Comparison of ENCODE assay signal across 13 cellular contexts in genomic region chr9:129052592-129052991, GRCh38. TPM values are rescaled to one million over a fixed set of nuclear protein-coding genes. Genes with fewer than 3 reads are reported as not detected.
DNase-seq lines count a peak whose midpoint lies in the region; ATAC-seq and TF ChIP-seq lines count a peak whose summit lies in the region.
"Had no signal": no experiment of that assay in that cellular context is flagged by ENCODE, and none has a peak within 500 bp of the region (broad histone marks: within the 10 kb centered on the region; RNA-seq: fewer than 3 reads in every experiment).

No MANE protein-coding gene starts in this region.

- peak; percentile 42 for DNase-seq in COR-L47 (lab: John Stamatoyannopoulos, UW)
- DNase-seq in NCI-H2029 treated with DMSO at 0.1 percent for 48 hours (lab: John Stamatoyannopoulos, UW) = peak; percentile 67
- peak; percentile 95 to 98 (median 97) for DNase-seq in mucosa of descending colon
- DNase-seq in natural killer cell = no peak
- DNase-seq in NCI-H146 (lab: John Stamatoyannopoulos, UW) = no peak
- DNase-seq: AML-193, amygdala, NCI-H187 treated with DMSO at 0.1 percent for 48 hours, RPMI8226 had no signal

- ATAC-seq in mucosa of descending colon (peak; percentile 96), natural killer cell (no peak), HG03571 (IDR thresholded peaks at IDR 0.05; ENCODE audit: unreplicated experiment) (no peak), SK-N-SH treated with all-trans-retinoic acid at 6 μM for 48 hours (no peak)

- no peaks in the 10 kb centered on the region for H3K9me3 Mint-ChIP-seq in natural killer cell

- no peaks in the 10 kb centered on the region for H3K9me3 ChIP-seq in duodenal mucosa (ENCODE audit: control insufficient read depth in 1 of 2, low read length in 2 of 2)
- H3K9me3 ChIP-seq in mucosa of descending colon = no peaks in the 10 kb centered on the region

- H3K27ac Mint-ChIP-seq in natural killer cell = no peak overlapping the region

- H3K36me3 ChIP-seq in duodenal mucosa (ENCODE audit: control insufficient read depth in 1 of 2, insufficient read depth in 2 of 2, low read length in 2 of 2) (peaks cover 19 to 43% of the 10 kb centered on the region in 2 donors), mucosa of descending colon (ENCODE audit: low read depth) (peaks cover 5% of the 10 kb centered on the region)

- H3K4me1 Mint-ChIP-seq in natural killer cell = no peaks in the 10 kb centered on the region

- H3K9ac ChIP-seq in duodenal mucosa (ENCODE audit: low read depth in 1 of 2, low read length in 2 of 2) = peak overlapping the region; percentile 4 to 21

- peak overlapping the region; percentile 65 for H3K27ac ChIP-seq in duodenal mucosa (ENCODE audit: low read depth, low read length)

- TF ChIP-seq CTCF in mucosa of descending colon (IDR thresholded peaks at IDR 0.05) (no peak), natural killer cell (IDR thresholded peaks at IDR 0.05) (no peak)

- no peaks in the 10 kb centered on the region for H3K27me3 ChIP-seq in duodenal mucosa (ENCODE audit: control insufficient read depth in 1 of 2, insufficient read depth in 2 of 2, low read length in 2 of 2)

- H3K36me3 Mint-ChIP-seq in natural killer cell = no peaks in the 10 kb centered on the region

- intact Hi-C loops in mucosa of descending colon (cut with DNase I, micrococcal nuclease) = no loop called here
- intact Hi-C loops in natural killer cell (cut with micrococcal nuclease) = no loop called here

- no peaks in the 10 kb centered on the region for H3K27me3 Mint-ChIP-seq in natural killer cell (ENCODE audit: low read depth in 2 of 2)

- H3K4me3 ChIP-seq in duodenal mucosa (ENCODE audit: low read depth in 1 of 2, low read length in 2 of 2) = no peak overlapping the region
- no peak overlapping the region for H3K4me3 ChIP-seq in mucosa of descending colon
- H3K4me3 ChIP-seq: skin epidermis had no signal

- H3K4me3 Mint-ChIP-seq in natural killer cell = no peak overlapping the region

- H3K4me1 ChIP-seq in duodenal mucosa (ENCODE audit: control insufficient read depth in 1 of 2, insufficient read depth in 2 of 2, low read length in 2 of 2) (peaks cover 4 to 8% of the 10 kb centered on the region in 2 donors), mucosa of descending colon (ENCODE audit: low read depth) (peaks cover 10% of the 10 kb centered on the region)

TF ChIP-seq in SK-N-SH treated with all-trans-retinoic acid at 6 μM for 48 hours, 23 proteins besides CTCF, POLR2A, EP300 and RAD21:
- no peak for TF ChIP-seq CSDC2 (CRISPR knock-in tag; IDR thresholded peaks at IDR 0.05)
- TF ChIP-seq ZFP3 (CRISPR knock-in tag; IDR thresholded peaks at IDR 0.05) = no peak
- no peak for TF ChIP-seq ZNF8 (CRISPR knock-in tag; IDR thresholded peaks at IDR 0.05)
- TF ChIP-seq ZFP30 (CRISPR knock-in tag; IDR thresholded peaks at IDR 0.05) = no peak
- TF ChIP-seq, protein P1, sequence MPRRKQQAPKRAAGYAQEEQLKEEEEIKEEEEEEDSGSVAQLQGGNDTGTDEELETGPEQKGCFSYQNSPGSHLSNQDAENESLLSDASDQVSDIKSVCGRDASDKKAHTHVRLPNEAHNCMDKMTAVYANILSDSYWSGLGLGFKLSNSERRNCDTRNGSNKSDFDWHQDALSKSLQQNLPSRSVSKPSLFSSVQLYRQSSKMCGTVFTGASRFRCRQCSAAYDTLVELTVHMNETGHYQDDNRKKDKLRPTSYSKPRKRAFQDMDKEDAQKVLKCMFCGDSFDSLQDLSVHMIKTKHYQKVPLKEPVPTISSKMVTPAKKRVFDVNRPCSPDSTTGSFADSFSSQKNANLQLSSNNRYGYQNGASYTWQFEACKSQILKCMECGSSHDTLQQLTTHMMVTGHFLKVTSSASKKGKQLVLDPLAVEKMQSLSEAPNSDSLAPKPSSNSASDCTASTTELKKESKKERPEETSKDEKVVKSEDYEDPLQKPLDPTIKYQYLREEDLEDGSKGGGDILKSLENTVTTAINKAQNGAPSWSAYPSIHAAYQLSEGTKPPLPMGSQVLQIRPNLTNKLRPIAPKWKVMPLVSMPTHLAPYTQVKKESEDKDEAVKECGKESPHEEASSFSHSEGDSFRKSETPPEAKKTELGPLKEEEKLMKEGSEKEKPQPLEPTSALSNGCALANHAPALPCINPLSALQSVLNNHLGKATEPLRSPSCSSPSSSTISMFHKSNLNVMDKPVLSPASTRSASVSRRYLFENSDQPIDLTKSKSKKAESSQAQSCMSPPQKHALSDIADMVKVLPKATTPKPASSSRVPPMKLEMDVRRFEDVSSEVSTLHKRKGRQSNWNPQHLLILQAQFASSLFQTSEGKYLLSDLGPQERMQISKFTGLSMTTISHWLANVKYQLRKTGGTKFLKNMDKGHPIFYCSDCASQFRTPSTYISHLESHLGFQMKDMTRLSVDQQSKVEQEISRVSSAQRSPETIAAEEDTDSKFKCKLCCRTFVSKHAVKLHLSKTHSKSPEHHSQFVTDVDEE (CRISPR knock-in tag; IDR thresholded peaks at IDR 0.05) = no peak

RNA-seq across cellular contexts. Expression of gene MIGA2, which starts 16.2 kb away (rescaled TPM):
- total RNA-seq in mucosa of descending colon (10 to 100 TPM; 56.2 to 89.4 (median 57.1) TPM), natural killer cell (10 to 100 TPM; 67.3 to 77.9 (median 73.9) TPM)

RNA-seq across cellular contexts. Expression of gene SH3GLB2, which starts 24.5 kb away (rescaled TPM):
- total RNA-seq in mucosa of descending colon (100 to 1,000 TPM; 107 to 158 (median 128) TPM), natural killer cell (10 to 100 TPM; 50.3 to 67.1 (median 65.4) TPM)

RNA-seq across cellular contexts. Expression of gene DOLPP1, which starts 28.3 kb away (rescaled TPM):
- 10 to 100 TPM; 27.6 to 59.7 (median 48.3) TPM for total RNA-seq in mucosa of descending colon
- total RNA-seq in natural killer cell = 10 to 100 TPM in 1 of 3 donors, 1 to 10 TPM in 2; 7.5 to 11.6 (median 7.8) TPM

RNA-seq across cellular contexts. Expression of gene CRAT, which starts 58.0 kb away (rescaled TPM):
- total RNA-seq in mucosa of descending colon (10 to 100 TPM; 62.0 to 86.5 (median 71.2) TPM), natural killer cell (10 to 100 TPM; 13.5 to 13.8 (median 13.8) TPM)

RNA-seq across cellular contexts. Expression of gene PTPA, which starts 58.6 kb away (rescaled TPM):
- total RNA-seq in mucosa of descending colon (100 to 1,000 TPM in 2 of 3 donors, 10 to 100 TPM in 1; 95.3 to 109 (median 109) TPM), natural killer cell (10 to 100 TPM; 63.2 to 69.4 (median 64.9) TPM)

Comparison
In these comparisons a context has a peak if more than half of its experiments do, and no peak if none do; other contexts are left out.
1. DNase-seq: peak in COR-L47 (single experiment), NCI-H2029 treated with DMSO at 0.1 percent for 48 hours (single experiment) and mucosa of descending colon (3 of 3); none in natural killer cell (single experiment) and NCI-H146 (single experiment).